Comparison of ENCODE assay signal across 1 cellular context in genomic region chr16:66631558-66631957, GRCh38. TPM values are rescaled to one million over a fixed set of nuclear protein-coding genes. Genes with fewer than 3 reads are reported as not detected.
"Had no signal": no experiment of that assay in that cellular context is flagged by ENCODE, and none has a peak within 500 bp of the region (broad histone marks: within the 10 kb centered on the region; RNA-seq: fewer than 3 reads in every experiment).

No MANE protein-coding gene starts in this region.

RNA-seq across cellular contexts. Expression of gene CMTM2, which starts 52.3 kb away (rescaled TPM):
- total RNA-seq: G401 had no signal
